1 cellular context compared by ENCODE assay signal in genomic region chr17:2384439-2385127, GRCh38.
TF ChIP-seq lines count a peak whose summit lies in the region.

No MANE protein-coding gene starts in this region.

TF ChIP-seq in HEK293, 187 proteins besides CTCF, POLR2A, EP300 and RAD21 (continued from another document):
- TF ChIP-seq, protein P1, sequence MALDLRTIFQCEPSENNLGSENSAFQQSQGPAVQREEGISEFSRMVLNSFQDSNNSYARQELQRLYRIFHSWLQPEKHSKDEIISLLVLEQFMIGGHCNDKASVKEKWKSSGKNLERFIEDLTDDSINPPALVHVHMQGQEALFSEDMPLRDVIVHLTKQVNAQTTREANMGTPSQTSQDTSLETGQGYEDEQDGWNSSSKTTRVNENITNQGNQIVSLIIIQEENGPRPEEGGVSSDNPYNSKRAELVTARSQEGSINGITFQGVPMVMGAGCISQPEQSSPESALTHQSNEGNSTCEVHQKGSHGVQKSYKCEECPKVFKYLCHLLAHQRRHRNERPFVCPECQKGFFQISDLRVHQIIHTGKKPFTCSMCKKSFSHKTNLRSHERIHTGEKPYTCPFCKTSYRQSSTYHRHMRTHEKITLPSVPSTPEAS (tag by site-specific recombination; IDR thresholded peaks at IDR 0.05): peak; percentile 82
TF ChIP-seq in HEK293: peak in this region for 6.
